In genomic region chr7:3910041-3910440, GRCh38 we compare ENCODE assay signal across 31 cellular contexts.
DNase-seq lines count a peak whose midpoint lies in the region; ATAC-seq, FAIRE-seq and TF ChIP-seq lines count a peak whose summit lies in the region.
"Had no signal": no experiment of that assay in that cellular context is flagged by ENCODE, and none has a peak within 500 bp of the region (broad histone marks: within the 10 kb centered on the region; RNA-seq: fewer than 3 reads in every experiment).

No MANE protein-coding gene starts in this region.

- H3K36me3 Mint-ChIP-seq in astrocyte (ENCODE audit: low read depth, unreplicated experiment), result no peaks in the 10 kb centered on the region
- no peaks in the 10 kb centered on the region for H3K36me3 Mint-ChIP-seq in T-helper 2 cell treated with Interferon-gamma antibody and Interleukin-4, amounts not matched to agents 5 μg/mL and 100 μg/mL, for 36 hours (ENCODE audit: low read depth)
- H3K36me3 Mint-ChIP-seq: activated naive CD4-positive, alpha-beta T cell treated with anti-CD3 and anti-CD28 coated beads, Interleukin-2, amount 50 U/mL, for 72 hours; CD8-positive, alpha-beta T cell; immature natural killer cell; stimulated activated effector memory CD8-positive, alpha-beta T cell treated with anti-CD3 and anti-CD28 coated beads, Interleukin-12 subunit alpha, Interleukin-12 subunit beta, amount 100 ng/mL, for 72 hours; WTC11 had no signal

- H3K79me2 ChIP-seq in astrocyte (ENCODE audit: insufficient read depth, low read length), result no peaks in the 10 kb centered on the region

- DNase-seq in Ammon's horn (ENCODE audit: low spot score) (peak; percentile 91), astrocyte (ENCODE audit: low read depth) (no peak), hippocampal formation (lab: John Stamatoyannopoulos, UW) (peak; percentile 74 to 94), pons (ENCODE audit: low spot score) (peak; percentile 98), COR-L47 (lab: John Stamatoyannopoulos, UW) (no peak)
- no peak for DNase-seq in activated CD4-positive, CD25-positive, alpha-beta regulatory T cell (lab: John Stamatoyannopoulos, UW)
- no peak for DNase-seq in T-helper 2 cell treated with Interferon-gamma antibody and Interleukin-4, amounts not matched to agents 5 μg/mL and 100 μg/mL, for 36 hours (ENCODE audit: low spot score)
- DNase-seq: activated CD4-positive, alpha-beta T cell treated with anti-CD3 and anti-CD28 coated beads, Interleukin-2, amount 50 U/mL, for 48 hours; activated CD8-positive, alpha-beta memory T cell treated with anti-CD3 and anti-CD28 coated beads, Interleukin-2, amount 50 U/mL, for 4 hours; CD8-positive, alpha-beta T cell; DMS153; effector CD4-positive, alpha-beta T cell; erythroblast; immature natural killer cell; KBM-7; left lung; MM.1S; NCI-H146; NCI-H510A; PC-3; Right ventricle myocardium superior; stimulated activated CD4-positive, alpha-beta T cell treated with anti-CD3 and anti-CD28 coated beads, Interleukin-2, amount 100 ng/mL, for 48 hours; SW 1271 had no signal

- TF ChIP-seq CTCF in astrocyte (IDR thresholded peaks at IDR 0.05; ENCODE audit: insufficient read depth, low read depth, low read length), result no peak

- no peaks in the 10 kb centered on the region for H3K27me3 Mint-ChIP-seq in astrocyte (ENCODE audit: low read depth, unreplicated experiment)
- peaks cover 4% of the 10 kb centered on the region for H3K27me3 Mint-ChIP-seq in T-helper 2 cell treated with Interferon-gamma antibody and Interleukin-4, amounts not matched to agents 5 μg/mL and 100 μg/mL, for 36 hours (ENCODE audit: low read depth)

- peak overlapping the region; percentile 52 for H2AFZ ChIP-seq in astrocyte (ENCODE audit: low read depth, low read length)

- H3K9me3 ChIP-seq in astrocyte (ENCODE audit: insufficient read depth, low read depth, low read length), result no peaks in the 10 kb centered on the region
- H3K9me3 ChIP-seq: left lung, thoracic aorta had no signal

- peaks cover 10% of the 10 kb centered on the region for H3K4me1 ChIP-seq in astrocyte (ENCODE audit: insufficient read depth, low read length)

- no peak for FAIRE-seq in astrocyte (lab: Jason Lieb, UNC)
- FAIRE-seq: G401.6 had no signal

- H4K20me1 ChIP-seq in astrocyte (ENCODE audit: insufficient read depth, low read length), result no peaks in the 10 kb centered on the region

- H3K4me1 Mint-ChIP-seq in astrocyte (ENCODE audit: low read depth, unreplicated experiment), result peaks cover 16% of the 10 kb centered on the region
- H3K4me1 Mint-ChIP-seq in T-helper 2 cell treated with Interferon-gamma antibody and Interleukin-4, amounts not matched to agents 5 μg/mL and 100 μg/mL, for 36 hours (ENCODE audit: low read depth), result no peaks in the 10 kb centered on the region
- H3K4me1 Mint-ChIP-seq: immature natural killer cell; stimulated activated effector memory CD8-positive, alpha-beta T cell treated with anti-CD3 and anti-CD28 coated beads, Interleukin-12 subunit alpha, Interleukin-12 subunit beta, amount 100 ng/mL, for 72 hours had no signal

- H3K4me3 ChIP-seq in astrocyte (ENCODE audit: insufficient read depth, low read depth, low read length), result no peak overlapping the region
- H3K4me3 ChIP-seq: left lung, thoracic aorta had no signal

- H3K27ac Mint-ChIP-seq in astrocyte (ENCODE audit: unreplicated experiment), result no peak overlapping the region
- no peak overlapping the region for H3K27ac Mint-ChIP-seq in T-helper 2 cell treated with Interferon-gamma antibody and Interleukin-4, amounts not matched to agents 5 μg/mL and 100 μg/mL, for 36 hours
- H3K27ac Mint-ChIP-seq: activated naive CD4-positive, alpha-beta T cell treated with anti-CD3 and anti-CD28 coated beads, Interleukin-2, amount 50 U/mL, for 72 hours; activated T-helper 2 cell treated with anti-CD3 and anti-CD28 coated beads, Interferon-gamma antibody, Interleukin-2, Interleukin-4, amounts not matched to agents 10 μg/mL and 5 μg/mL and 100 μg/mL, durations not matched to agents 14 hours and 24 hours and 36 hours; CD8-positive, alpha-beta T cell; immature natural killer cell; stimulated activated effector memory CD8-positive, alpha-beta T cell treated with anti-CD3 and anti-CD28 coated beads, Interleukin-12 subunit alpha, Interleukin-12 subunit beta, amount 100 ng/mL, for 72 hours; WTC11 had no signal

- peak overlapping the region; percentile 41 for H3K4me2 ChIP-seq in astrocyte (ENCODE audit: low read length)

- no peak for ATAC-seq in HG02884 (IDR thresholded peaks at IDR 0.05; ENCODE audit: unreplicated experiment)
- ATAC-seq: activated naive CD4-positive, alpha-beta T cell treated with anti-CD3 and anti-CD28 coated beads, Interleukin-2, amount 50 U/mL, for 72 hours; CD8-positive, alpha-beta T cell; left lung; PC-3; stimulated activated effector memory CD8-positive, alpha-beta T cell treated with anti-CD3 and anti-CD28 coated beads, Interleukin-12 subunit alpha, Interleukin-12 subunit beta, amount 100 ng/mL, for 72 hours; WTC11 had no signal

- no peaks in the 10 kb centered on the region for H3K36me3 ChIP-seq in astrocyte (ENCODE audit: insufficient read depth, low read length)
- H3K36me3 ChIP-seq: left lung, thoracic aorta had no signal

- H3K9ac ChIP-seq in astrocyte (ENCODE audit: low read length), result no peak overlapping the region

- no peaks in the 10 kb centered on the region for H3K9me3 Mint-ChIP-seq in astrocyte (ENCODE audit: unreplicated experiment)
- no peaks in the 10 kb centered on the region for H3K9me3 Mint-ChIP-seq in T-helper 2 cell treated with Interferon-gamma antibody and Interleukin-4, amounts not matched to agents 5 μg/mL and 100 μg/mL, for 36 hours
- H3K9me3 Mint-ChIP-seq: activated naive CD4-positive, alpha-beta T cell treated with anti-CD3 and anti-CD28 coated beads, Interleukin-2, amount 50 U/mL, for 72 hours; activated T-helper 2 cell treated with anti-CD3 and anti-CD28 coated beads, Interferon-gamma antibody, Interleukin-2, Interleukin-4, amounts not matched to agents 10 μg/mL and 5 μg/mL and 100 μg/mL, durations not matched to agents 14 hours and 24 hours and 36 hours; CD8-positive, alpha-beta T cell; immature natural killer cell; stimulated activated effector memory CD8-positive, alpha-beta T cell treated with anti-CD3 and anti-CD28 coated beads, Interleukin-12 subunit alpha, Interleukin-12 subunit beta, amount 100 ng/mL, for 72 hours had no signal

- H3K27me3 ChIP-seq in astrocyte (ENCODE audit: insufficient read depth, low read length), result no peaks in the 10 kb centered on the region
- H3K27me3 ChIP-seq: left lung had no signal

- H3K27ac ChIP-seq in astrocyte (ENCODE audit: low read depth, low read length), result no peak overlapping the region
- H3K27ac ChIP-seq: 22Rv1, left lung, thoracic aorta had no signal

- H3K4me3 Mint-ChIP-seq in astrocyte (ENCODE audit: unreplicated experiment), result no peak overlapping the region
- H3K4me3 Mint-ChIP-seq in T-helper 2 cell treated with Interferon-gamma antibody and Interleukin-4, amounts not matched to agents 5 μg/mL and 100 μg/mL, for 36 hours, result no peak overlapping the region
- H3K4me3 Mint-ChIP-seq: CD8-positive, alpha-beta T cell; immature natural killer cell; stimulated activated effector memory CD8-positive, alpha-beta T cell treated with anti-CD3 and anti-CD28 coated beads, Interleukin-12 subunit alpha, Interleukin-12 subunit beta, amount 100 ng/mL, for 72 hours; WTC11 had no signal

Comparison
In these comparisons a context has a peak if more than half of its experiments do, and no peak if none do; other contexts are left out.
1. DNase-seq: peak in Ammon's horn (single experiment), hippocampal formation (2 of 2) and pons (single experiment); none in astrocyte (single experiment), activated CD4-positive, CD25-positive, alpha-beta regulatory T cell (0 of 4), COR-L47 (single experiment) and T-helper 2 cell treated with Interferon-gamma antibody and Interleukin-4, amounts not matched to agents 5 μg/mL and 100 μg/mL, for 36 hours (single experiment).